In the genomic region with DNA sequence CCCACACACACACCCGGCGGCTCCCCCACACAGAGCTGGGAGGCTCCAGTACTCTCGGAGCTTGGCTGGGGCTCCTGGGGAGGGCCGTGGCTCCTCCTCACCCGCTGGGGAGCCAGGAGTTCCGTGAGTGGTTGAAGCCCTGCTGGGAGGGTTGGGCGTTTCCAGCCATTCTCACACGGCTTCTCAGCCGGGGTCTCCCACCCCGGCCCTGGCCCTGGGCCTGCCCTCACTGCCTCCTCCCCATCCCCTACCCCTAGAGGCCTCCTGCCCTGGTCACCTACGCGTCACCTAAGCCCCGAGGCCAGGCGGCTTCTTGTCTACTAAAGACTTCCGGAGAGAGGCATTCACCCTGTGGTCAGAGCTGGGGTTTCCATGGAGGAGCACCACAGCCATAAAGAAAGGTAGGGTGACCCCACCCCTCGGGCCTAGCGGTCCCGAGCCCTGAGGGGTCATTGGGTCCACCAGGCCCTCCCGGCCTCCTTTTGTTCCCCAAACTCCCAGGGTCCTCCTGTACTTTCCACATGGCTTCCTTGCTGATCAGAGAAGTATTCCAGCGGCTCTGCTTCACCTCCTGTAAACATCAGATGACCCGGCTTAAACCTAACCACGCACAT, we compare ENCODE assay signal across 3 cellular contexts.
A peak's percentile ranks its signal among the peaks of the same experiment; 100 is the strongest.
TF ChIP-seq lines count a peak whose summit lies in the region.

No MANE protein-coding gene starts in this region.

TF ChIP-seq in SK-N-SH, 30 proteins besides CTCF, POLR2A, EP300 and RAD21 (continued from another document):
- no peak for TF ChIP-seq POLR2AphosphoS5 (IDR thresholded peaks at IDR 0.05; ENCODE audit: low read depth, low read length)
- TF ChIP-seq TCF12 (IDR thresholded peaks at IDR 0.05) = no peak
- no peak for TF ChIP-seq TEAD4 (IDR thresholded peaks at IDR 0.05; ENCODE audit: borderline replicate concordance, insufficient read depth)
- no peak for TF ChIP-seq SMC3 (IDR thresholded peaks at IDR 0.05; ENCODE audit: low read depth, low read length)
- TF ChIP-seq JUND (IDR thresholded peaks at IDR 0.05) = no peak
- no peak for TF ChIP-seq EZH2phosphoT487 (IDR thresholded peaks at IDR 0.05; ENCODE audit: borderline replicate concordance, low read depth)
- TF ChIP-seq MAX (IDR thresholded peaks at IDR 0.05; ENCODE audit: low read depth) = no peak
- TF ChIP-seq, protein P1, sequence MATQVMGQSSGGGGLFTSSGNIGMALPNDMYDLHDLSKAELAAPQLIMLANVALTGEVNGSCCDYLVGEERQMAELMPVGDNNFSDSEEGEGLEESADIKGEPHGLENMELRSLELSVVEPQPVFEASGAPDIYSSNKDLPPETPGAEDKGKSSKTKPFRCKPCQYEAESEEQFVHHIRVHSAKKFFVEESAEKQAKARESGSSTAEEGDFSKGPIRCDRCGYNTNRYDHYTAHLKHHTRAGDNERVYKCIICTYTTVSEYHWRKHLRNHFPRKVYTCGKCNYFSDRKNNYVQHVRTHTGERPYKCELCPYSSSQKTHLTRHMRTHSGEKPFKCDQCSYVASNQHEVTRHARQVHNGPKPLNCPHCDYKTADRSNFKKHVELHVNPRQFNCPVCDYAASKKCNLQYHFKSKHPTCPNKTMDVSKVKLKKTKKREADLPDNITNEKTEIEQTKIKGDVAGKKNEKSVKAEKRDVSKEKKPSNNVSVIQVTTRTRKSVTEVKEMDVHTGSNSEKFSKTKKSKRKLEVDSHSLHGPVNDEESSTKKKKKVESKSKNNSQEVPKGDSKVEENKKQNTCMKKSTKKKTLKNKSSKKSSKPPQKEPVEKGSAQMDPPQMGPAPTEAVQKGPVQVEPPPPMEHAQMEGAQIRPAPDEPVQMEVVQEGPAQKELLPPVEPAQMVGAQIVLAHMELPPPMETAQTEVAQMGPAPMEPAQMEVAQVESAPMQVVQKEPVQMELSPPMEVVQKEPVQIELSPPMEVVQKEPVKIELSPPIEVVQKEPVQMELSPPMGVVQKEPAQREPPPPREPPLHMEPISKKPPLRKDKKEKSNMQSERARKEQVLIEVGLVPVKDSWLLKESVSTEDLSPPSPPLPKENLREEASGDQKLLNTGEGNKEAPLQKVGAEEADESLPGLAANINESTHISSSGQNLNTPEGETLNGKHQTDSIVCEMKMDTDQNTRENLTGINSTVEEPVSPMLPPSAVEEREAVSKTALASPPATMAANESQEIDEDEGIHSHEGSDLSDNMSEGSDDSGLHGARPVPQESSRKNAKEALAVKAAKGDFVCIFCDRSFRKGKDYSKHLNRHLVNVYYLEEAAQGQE (IDR thresholded peaks at IDR 0.05; ENCODE audit: low read depth, low read length) = no peak

TF ChIP-seq in SK-N-SH treated with all-trans-retinoic acid at 6 μM for 48 hours, 23 proteins besides CTCF, POLR2A, EP300 and RAD21 (continued from another document):
- no peak for TF ChIP-seq ZNF565 (CRISPR knock-in tag; conservative IDR thresholded peaks at IDR 0.05; ENCODE audit: low read depth)
- no peak for TF ChIP-seq ZFP30 (CRISPR knock-in tag; IDR thresholded peaks at IDR 0.05)
- TF ChIP-seq PATZ1 (CRISPR knock-in tag; IDR thresholded peaks at IDR 0.05; ENCODE audit: borderline replicate concordance) = no peak
- no peak for TF ChIP-seq ZFP3 (CRISPR knock-in tag; IDR thresholded peaks at IDR 0.05)
- TF ChIP-seq POU6F1 (CRISPR knock-in tag; IDR thresholded peaks at IDR 0.05; ENCODE audit: borderline replicate concordance, low read depth) = no peak
- no peak for TF ChIP-seq CSRNP3 (CRISPR knock-in tag; IDR thresholded peaks at IDR 0.05)

TF ChIP-seq in WTC11, 78 proteins besides CTCF, POLR2A, EP300 and RAD21:
- TF ChIP-seq HMGXB4 (CRISPR knock-in tag; IDR thresholded peaks at IDR 0.05) (no peak), FOXJ3 (CRISPR knock-in tag; IDR thresholded peaks at IDR 0.05; ENCODE audit: borderline replicate concordance) (no peak), SMAD4 (CRISPR knock-in tag; IDR thresholded peaks at IDR 0.05) (no peak), GABPB1 (CRISPR knock-in tag; IDR thresholded peaks at IDR 0.05) (0 out of 2 replicates have a peak, but pooled peaks have one; percentile 12), AFF4 (CRISPR knock-in tag; IDR thresholded peaks at IDR 0.05; ENCODE audit: borderline replicate concordance) (no peak), NFE2L1 (CRISPR knock-in tag; IDR thresholded peaks at IDR 0.05) (no peak)
- TF ChIP-seq, protein P2, sequence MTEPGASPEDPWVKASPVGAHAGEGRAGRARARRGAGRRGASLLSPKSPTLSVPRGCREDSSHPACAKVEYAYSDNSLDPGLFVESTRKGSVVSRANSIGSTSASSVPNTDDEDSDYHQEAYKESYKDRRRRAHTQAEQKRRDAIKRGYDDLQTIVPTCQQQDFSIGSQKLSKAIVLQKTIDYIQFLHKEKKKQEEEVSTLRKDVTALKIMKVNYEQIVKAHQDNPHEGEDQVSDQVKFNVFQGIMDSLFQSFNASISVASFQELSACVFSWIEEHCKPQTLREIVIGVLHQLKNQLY (CRISPR knock-in tag; IDR thresholded peaks at IDR 0.05) = no peak
- TF ChIP-seq, protein P3, sequence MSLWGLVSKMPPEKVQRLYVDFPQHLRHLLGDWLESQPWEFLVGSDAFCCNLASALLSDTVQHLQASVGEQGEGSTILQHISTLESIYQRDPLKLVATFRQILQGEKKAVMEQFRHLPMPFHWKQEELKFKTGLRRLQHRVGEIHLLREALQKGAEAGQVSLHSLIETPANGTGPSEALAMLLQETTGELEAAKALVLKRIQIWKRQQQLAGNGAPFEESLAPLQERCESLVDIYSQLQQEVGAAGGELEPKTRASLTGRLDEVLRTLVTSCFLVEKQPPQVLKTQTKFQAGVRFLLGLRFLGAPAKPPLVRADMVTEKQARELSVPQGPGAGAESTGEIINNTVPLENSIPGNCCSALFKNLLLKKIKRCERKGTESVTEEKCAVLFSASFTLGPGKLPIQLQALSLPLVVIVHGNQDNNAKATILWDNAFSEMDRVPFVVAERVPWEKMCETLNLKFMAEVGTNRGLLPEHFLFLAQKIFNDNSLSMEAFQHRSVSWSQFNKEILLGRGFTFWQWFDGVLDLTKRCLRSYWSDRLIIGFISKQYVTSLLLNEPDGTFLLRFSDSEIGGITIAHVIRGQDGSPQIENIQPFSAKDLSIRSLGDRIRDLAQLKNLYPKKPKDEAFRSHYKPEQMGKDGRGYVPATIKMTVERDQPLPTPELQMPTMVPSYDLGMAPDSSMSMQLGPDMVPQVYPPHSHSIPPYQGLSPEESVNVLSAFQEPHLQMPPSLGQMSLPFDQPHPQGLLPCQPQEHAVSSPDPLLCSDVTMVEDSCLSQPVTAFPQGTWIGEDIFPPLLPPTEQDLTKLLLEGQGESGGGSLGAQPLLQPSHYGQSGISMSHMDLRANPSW (CRISPR knock-in tag; conservative IDR thresholded peaks at IDR 0.05; ENCODE audit: low read depth) = no peak
